In genomic region chr17:44981221-44981968, GRCh38 we compare ENCODE assay signal across 1 cellular context.
TF ChIP-seq lines count a peak whose summit lies in the region.

No MANE protein-coding gene starts in this region.

TF ChIP-seq in HepG2, 621 proteins besides CTCF, POLR2A, EP300 and RAD21 (continued from another document):
- TF ChIP-seq ZNF501 (CRISPR knock-in tag; IDR thresholded peaks at IDR 0.05) = peak; percentile 89
- TF ChIP-seq, protein P1, sequence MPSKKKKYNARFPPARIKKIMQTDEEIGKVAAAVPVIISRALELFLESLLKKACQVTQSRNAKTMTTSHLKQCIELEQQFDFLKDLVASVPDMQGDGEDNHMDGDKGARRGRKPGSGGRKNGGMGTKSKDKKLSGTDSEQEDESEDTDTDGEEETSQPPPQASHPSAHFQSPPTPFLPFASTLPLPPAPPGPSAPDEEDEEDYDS (CRISPR knock-in tag; IDR thresholded peaks at IDR 0.05) = no peak
